9 cellular contexts compared by ENCODE assay signal in genomic region chr1:31476891-31477846, GRCh38.
DNase-seq lines count a peak whose midpoint lies in the region; ATAC-seq lines count a peak whose summit lies in the region.
"Had no signal": no experiment of that assay in that cellular context is flagged by ENCODE, and none has a peak within 500 bp of the region (broad histone marks: within the 10 kb centered on the region; RNA-seq: fewer than 3 reads in every experiment).

No MANE protein-coding gene starts in this region.

- DNase-seq in EL (peak; percentile 85), NCI-H2171 (lab: John Stamatoyannopoulos, UW) (peak; percentile 98), iris pigment epithelial cell (ENCODE audit: low read depth) (peak; percentile 18), mesenteric fat pad (ENCODE audit: low spot score) (no peak), aorta (no peak), amniotic stem cell (lab: John Stamatoyannopoulos, UW) (no peak)
- DNase-seq: stimulated activated CD4-positive, alpha-beta T cell treated with anti-CD3 and anti-CD28 coated beads, Interleukin-4, amount 100 ng/mL, for 24 hours had no signal

- no peak overlapping the region for H3K4me3 ChIP-seq in aorta (ENCODE audit: low read length in 2 of 2)

- H3K9me3 ChIP-seq in aorta (ENCODE audit: control insufficient read depth, low read length): no peaks in the 10 kb centered on the region

- H3K27me3 ChIP-seq in aorta (ENCODE audit: control insufficient read depth in 1 of 2, insufficient read depth in 2 of 2, low read length in 1 of 2): no peaks in the 10 kb centered on the region

- intact Hi-C loops in aorta (cut with DNase I): no loop called here

- ATAC-seq in HG02610 (IDR thresholded peaks at IDR 0.05; ENCODE audit: unreplicated experiment) (peak; percentile 45), GM21576 (IDR thresholded peaks at IDR 0.05; ENCODE audit: unreplicated experiment) (no peak), aorta (ENCODE audit: low FRiP score) (no peak)

- no peak overlapping the region for H3K27ac ChIP-seq in aorta (ENCODE audit: low read depth in 1 of 2, low read length in 2 of 2)

- no peaks in the 10 kb centered on the region for H3K36me3 ChIP-seq in aorta (ENCODE audit: control insufficient read depth in 1 of 2, insufficient read depth in 2 of 2, low read length in 1 of 2)

- H3K4me1 ChIP-seq in aorta (ENCODE audit: control insufficient read depth in 1 of 2, insufficient read depth in 2 of 2, low read length in 2 of 2): no peaks in the 10 kb centered on the region

- 70 to 91% methylated on average over 10 of the region's 10 CpGs for WGBS in aorta, 2 donors

Comparison
In these comparisons a context has a peak if more than half of its experiments do, and no peak if none do; other contexts are left out.
1. DNase-seq: peak in EL (single experiment), NCI-H2171 (single experiment) and iris pigment epithelial cell (single experiment); none in mesenteric fat pad (single experiment), aorta (0 of 2) and amniotic stem cell (single experiment).